In genomic region chr3:114651555-114651954, GRCh38 we compare ENCODE assay signal across 17 cellular contexts.
DNase-seq lines count a peak whose midpoint lies in the region; ATAC-seq and TF ChIP-seq lines count a peak whose summit lies in the region.
"Had no signal": no experiment of that assay in that cellular context is flagged by ENCODE, and none has a peak within 500 bp of the region (broad histone marks: within the 10 kb centered on the region; RNA-seq: fewer than 3 reads in every experiment).

No MANE protein-coding gene starts in this region.

- H3K23ac ChIP-seq in mesenchymal stem cell (ENCODE audit: low read length in 2 of 2) = no peak overlapping the region

- H3K27me3 ChIP-seq in heart right ventricle (no peaks in the 10 kb centered on the region), mesenchymal stem cell (ENCODE audit: control insufficient read depth in 1 of 2, insufficient read depth in 1 of 2, low read length in 2 of 2) (no peaks in the 10 kb centered on the region), uterus (no peaks in the 10 kb centered on the region)
- H3K27me3 ChIP-seq: BE2C had no signal

- TF ChIP-seq CTCF in heart right ventricle (IDR thresholded peaks at IDR 0.05) (no peak), uterus (IDR thresholded peaks at IDR 0.05) (no peak)

- H2AFZ ChIP-seq in mesenchymal stem cell (ENCODE audit: low read depth, low read length) = no peak overlapping the region

- no peak overlapping the region for H2BK5ac ChIP-seq in mesenchymal stem cell (ENCODE audit: low read depth, low read length, poor library complexity, severe bottlenecking)

- H3K4ac ChIP-seq in mesenchymal stem cell (ENCODE audit: low read depth in 1 of 2, low read length in 2 of 2) = no peak overlapping the region

- H3K9ac ChIP-seq in mesenchymal stem cell (ENCODE audit: low read length) = peak overlapping the region; percentile 52

- H3K36me3 Mint-ChIP-seq in activated naive CD4-positive, alpha-beta T cell treated with anti-CD3 and anti-CD28 coated beads, Interleukin-2, amount 50 U/mL, for 72 hours = no peaks in the 10 kb centered on the region

- ATAC-seq in heart right ventricle (no peak), GM21528 (IDR thresholded peaks at IDR 0.05; ENCODE audit: low FRiP score, unreplicated experiment) (no peak)
- no peak for ATAC-seq in activated naive CD4-positive, alpha-beta T cell treated with anti-CD3 and anti-CD28 coated beads, Interleukin-2, amount 50 U/mL, for 72 hours
- ATAC-seq: GM12878 had no signal

- H4K91ac ChIP-seq in mesenchymal stem cell (ENCODE audit: low read length) = no peak overlapping the region

- H4K8ac ChIP-seq in mesenchymal stem cell (ENCODE audit: low read length) = no peak overlapping the region

- DNase-seq in heart right ventricle (no peak), cardiac septum (ENCODE audit: low spot score) (no peak), epithelial cell of prostate (ENCODE audit: low read depth, low spot score) (no peak), mesenchymal stem cell (no peak), uterus (no peak), HuH-7.5 (ENCODE audit: low spot score) (no peak)
- DNase-seq in activated naive CD4-positive, alpha-beta T cell treated with anti-CD3 and anti-CD28 coated beads, Interleukin-2, amount 50 U/mL, for 72 hours (ENCODE audit: low spot score in 2 of 2) = no peak
- DNase-seq: BE2C, H9, Kasumi-1, NCI-H1417, NCI-H1694 treated with DMSO at 0.1 percent for 48 hours, NCI-H526, SHP77 had no signal

- no peak overlapping the region for H2BK15ac ChIP-seq in mesenchymal stem cell (ENCODE audit: low read depth, poor library complexity, severe bottlenecking)

- no peak overlapping the region for H3K18ac ChIP-seq in mesenchymal stem cell (ENCODE audit: low read depth in 1 of 2, low read length in 2 of 2)

- intact Hi-C loops in heart right ventricle (cut with DNase I) (no loop called here), cardiac septum (cut with DNase I) (no loop called here), uterus (cut with DNase I; ENCODE audit: low total_unique reads) (no loop called here)

- H3K36me3 ChIP-seq in heart right ventricle (no peaks in the 10 kb centered on the region), mesenchymal stem cell (ENCODE audit: control insufficient read depth in 1 of 2, insufficient read depth in 2 of 2, low read depth in 1 of 2, low read length in 2 of 2) (no peaks in the 10 kb centered on the region), uterus (no peaks in the 10 kb centered on the region)
- H3K36me3 ChIP-seq: BE2C had no signal

- H3K4me1 ChIP-seq in heart right ventricle = peaks cover 0 to 32% (median 23%) of the 10 kb centered on the region in 9 donors
- no peaks in the 10 kb centered on the region for H3K4me1 ChIP-seq in mesenchymal stem cell (ENCODE audit: control insufficient read depth, insufficient read depth, low read depth, low read length)
- peaks cover 0 to 12% of the 10 kb centered on the region in 2 donors for H3K4me1 ChIP-seq in uterus
- H3K4me1 ChIP-seq: BE2C had no signal

- WGBS in heart right ventricle, 2 donors = 41 to 65% methylated on average over 4 of the region's 4 CpGs
- 95% methylated on average over 3 of the region's 4 CpGs for WGBS in mesenchymal stem cell

- H3K9me3 Mint-ChIP-seq in activated naive CD4-positive, alpha-beta T cell treated with anti-CD3 and anti-CD28 coated beads, Interleukin-2, amount 50 U/mL, for 72 hours = no peaks in the 10 kb centered on the region
- H3K9me3 Mint-ChIP-seq: H9 had no signal

- H3K4me3 ChIP-seq in heart right ventricle (no peak overlapping the region), mesenchymal stem cell (ENCODE audit: insufficient read depth in 1 of 2, low read depth in 1 of 2, low read length in 2 of 2) (no peak overlapping the region), uterus (no peak overlapping the region)
- H3K4me3 ChIP-seq: GM12878, SK-N-MC had no signal

- H3K79me1 ChIP-seq in mesenchymal stem cell (replicated peaks; ENCODE audit: low read length, poor library complexity, severe bottlenecking) = no peaks in the 10 kb centered on the region

- no peak overlapping the region for H3K4me2 ChIP-seq in mesenchymal stem cell (ENCODE audit: low read length, poor library complexity, severe bottlenecking)

- no peak overlapping the region for H3K14ac ChIP-seq in mesenchymal stem cell (ENCODE audit: low read length in 2 of 2)

- H3K9me3 ChIP-seq in heart right ventricle (peaks cover 0 to 11% (median 0%) of the 10 kb centered on the region in 11 donors), mesenchymal stem cell (ENCODE audit: control insufficient read depth, low read length) (no peaks in the 10 kb centered on the region), uterus (no peaks in the 10 kb centered on the region)
- H3K9me3 ChIP-seq: BE2C had no signal

- no peak overlapping the region for H2AK5ac ChIP-seq in mesenchymal stem cell (ENCODE audit: low read length, severe bottlenecking)

- H2BK12ac ChIP-seq in mesenchymal stem cell (ENCODE audit: low read length in 2 of 2) = no peak overlapping the region

- H3K27ac Mint-ChIP-seq in activated naive CD4-positive, alpha-beta T cell treated with anti-CD3 and anti-CD28 coated beads, Interleukin-2, amount 50 U/mL, for 72 hours = no peak overlapping the region
- H3K27ac Mint-ChIP-seq: H9 had no signal

- TF ChIP-seq POLR2A in uterus (IDR thresholded peaks at IDR 0.05) = no peak

- peak overlapping the region in 7 of 10 donors; percentile 13 to 59 (median 31) for H3K27ac ChIP-seq in heart right ventricle
- peak overlapping the region; percentile 90 for H3K27ac ChIP-seq in epithelial cell of prostate
- H3K27ac ChIP-seq in mesenchymal stem cell (ENCODE audit: low read length, poor library complexity, severe bottlenecking) = no peak overlapping the region
- H3K27ac ChIP-seq in uterus = peak overlapping the region; percentile 45 to 76

- H2BK120ac ChIP-seq in mesenchymal stem cell (ENCODE audit: low read depth, low read length) = no peak overlapping the region
